8 cellular contexts compared by ENCODE assay signal in the genomic region with DNA sequence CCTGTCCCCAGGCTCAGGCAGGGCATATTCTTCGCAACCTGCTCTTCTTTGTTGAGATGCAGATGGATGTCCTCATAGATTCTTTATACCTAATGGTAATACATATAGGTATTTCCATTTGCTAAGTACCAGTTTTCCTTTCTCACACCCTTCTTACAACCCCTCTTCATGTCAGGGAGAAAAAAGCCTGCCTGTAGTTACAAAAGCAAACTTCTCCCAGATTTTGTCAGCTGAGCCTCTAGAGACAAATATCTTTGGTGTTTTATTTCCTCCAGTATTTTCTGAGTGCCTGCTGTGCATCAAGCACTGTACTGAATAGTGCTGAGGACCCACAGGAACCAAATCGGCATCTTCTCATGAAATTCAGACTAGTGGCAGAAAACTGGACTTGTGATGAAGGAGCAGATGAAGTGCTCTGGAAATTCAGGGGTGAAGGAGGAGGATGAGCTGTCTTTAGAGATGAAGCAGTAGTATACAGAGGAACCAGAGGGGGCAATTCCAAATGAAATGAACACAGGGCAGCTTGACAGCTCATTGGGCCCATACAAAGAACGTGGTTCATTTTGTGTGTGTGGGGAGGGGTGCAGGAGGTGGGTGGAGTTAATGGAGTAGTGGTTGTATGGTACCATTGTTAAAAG. TPM values are rescaled to one million over a fixed set of nuclear protein-coding genes. Genes with fewer than 3 reads are reported as not detected.
DNase-seq lines count a peak whose midpoint lies in the region; ATAC-seq and TF ChIP-seq lines count a peak whose summit lies in the region.

No MANE protein-coding gene starts in this region.

- intact Hi-C loops in left cardiac atrium (cut with DNase I), result no loop called here

- H3K4me3 ChIP-seq in cardiac muscle cell, result peak overlapping the region; percentile 67
- peak overlapping the region; percentile 45 for H3K4me3 ChIP-seq in iPS-15b (ENCODE audit: low read depth, low read length)
- H3K4me3 ChIP-seq in thoracic aorta, result peak overlapping the region; percentile 89

- no peaks in the 10 kb centered on the region for H3K9me3 ChIP-seq in cardiac muscle cell (ENCODE audit: low read depth)
- no peaks in the 10 kb centered on the region for H3K9me3 ChIP-seq in iPS-15b (ENCODE audit: control insufficient read depth, insufficient read depth, low read length)
- no peaks in the 10 kb centered on the region for H3K9me3 ChIP-seq in thoracic aorta

- no peaks in the 10 kb centered on the region for H3K9me3 Mint-ChIP-seq in WTC11

- H3K27ac Mint-ChIP-seq in WTC11, result peak overlapping the region; percentile 87

- peaks cover 43% of the 10 kb centered on the region for H3K36me3 Mint-ChIP-seq in WTC11

- H3K27me3 Mint-ChIP-seq in WTC11 (ENCODE audit: low read depth), result no peaks in the 10 kb centered on the region

- no peak for TF ChIP-seq CTCF in cardiac muscle cell (IDR thresholded peaks at IDR 0.05; ENCODE audit: low read depth, low read length)
- TF ChIP-seq CTCF in WTC11 (IDR thresholded peaks at IDR 0.05), result no peak
- TF ChIP-seq CTCF in thoracic aorta (IDR thresholded peaks at IDR 0.05), result no peak

- CTCF ChIA-PET in WTC11 (lab: Charles Lee), result interaction anchor here (0.8 to 5.0 kb wide), 8 partner anchors 9 to 347 kb away, joined by 3 to 119 read pairs (median 4); a partner anchor contains a TSS

- ATAC-seq in left cardiac atrium, result no peak
- ATAC-seq in WTC11, result no peak
- ATAC-seq in thoracic aorta (ENCODE audit: insufficient number of reproducible peaks, low FRiP score, low read depth), result no peak
- no peak for ATAC-seq in GM21360 (IDR thresholded peaks at IDR 0.05; ENCODE audit: unreplicated experiment)
- no peak for ATAC-seq in HG03045 (IDR thresholded peaks at IDR 0.05; ENCODE audit: unreplicated experiment)

- peak overlapping the region; percentile 38 for H3K9ac ChIP-seq in iPS-15b (ENCODE audit: low read depth, low read length)

- H3K4me1 Mint-ChIP-seq in WTC11, result peaks cover 52% of the 10 kb centered on the region

- POLR2A ChIA-PET in WTC11 (lab: Charles Lee), result interaction anchor here (0.6 to 2.4 kb wide), 9 partner anchors 13 to 158 kb away, joined by 3 to 11 read pairs (median 4); a partner anchor contains a TSS

- H3K36me3 ChIP-seq in cardiac muscle cell (peaks cover 43% of the 10 kb centered on the region), iPS-15b (ENCODE audit: control insufficient read depth, insufficient read depth, low read length) (peaks cover 39% of the 10 kb centered on the region), thoracic aorta (peaks cover 36% of the 10 kb centered on the region)

- H3K4me3 Mint-ChIP-seq in WTC11, result peak overlapping the region; percentile 81

- H3K27ac ChIP-seq in cardiac muscle cell, result peak overlapping the region; percentile 40
- peak overlapping the region; percentile 87 for H3K27ac ChIP-seq in thoracic aorta

- H3K4me1 ChIP-seq in cardiac muscle cell (ENCODE audit: low read depth) (peaks cover 12% of the 10 kb centered on the region), iPS-15b (ENCODE audit: control insufficient read depth, insufficient read depth, low read length) (peaks cover 7% of the 10 kb centered on the region), thoracic aorta (ENCODE audit: control insufficient read depth in 1 of 2, low read depth in 2 of 2) (peaks cover 4 to 12% of the 10 kb centered on the region in 2 donors)

- H3K27me3 ChIP-seq in cardiac muscle cell (no peaks in the 10 kb centered on the region), iPS-15b (ENCODE audit: control insufficient read depth, insufficient read depth, low read length) (no peaks in the 10 kb centered on the region), thoracic aorta (replicated peaks; ENCODE audit: insufficient read depth) (no peaks in the 10 kb centered on the region)

- DNase-seq in cardiac muscle cell (ENCODE audit: low read depth in 1 of 2, low spot score in 1 of 2), result no peak
- DNase-seq in left cardiac atrium, result no peak
- DNase-seq in WTC11 (ENCODE audit: low spot score), result no peak
- no peak for DNase-seq in thoracic aorta (ENCODE audit: low spot score)
- no peak for DNase-seq in middle frontal gyrus (ENCODE audit: extremely low spot score, low spot score)

TF ChIP-seq in WTC11, 78 proteins besides CTCF, POLR2A, EP300 and RAD21:
- TF ChIP-seq IRF2 (CRISPR knock-in tag; IDR thresholded peaks at IDR 0.05; ENCODE audit: borderline replicate concordance, low read depth) (no peak), TEAD1 (CRISPR knock-in tag; IDR thresholded peaks at IDR 0.05) (no peak), HMGA2 (CRISPR knock-in tag; IDR thresholded peaks at IDR 0.05) (no peak), JAZF1 (CRISPR knock-in tag; IDR thresholded peaks at IDR 0.05) (no peak)
- TF ChIP-seq, protein P1, sequence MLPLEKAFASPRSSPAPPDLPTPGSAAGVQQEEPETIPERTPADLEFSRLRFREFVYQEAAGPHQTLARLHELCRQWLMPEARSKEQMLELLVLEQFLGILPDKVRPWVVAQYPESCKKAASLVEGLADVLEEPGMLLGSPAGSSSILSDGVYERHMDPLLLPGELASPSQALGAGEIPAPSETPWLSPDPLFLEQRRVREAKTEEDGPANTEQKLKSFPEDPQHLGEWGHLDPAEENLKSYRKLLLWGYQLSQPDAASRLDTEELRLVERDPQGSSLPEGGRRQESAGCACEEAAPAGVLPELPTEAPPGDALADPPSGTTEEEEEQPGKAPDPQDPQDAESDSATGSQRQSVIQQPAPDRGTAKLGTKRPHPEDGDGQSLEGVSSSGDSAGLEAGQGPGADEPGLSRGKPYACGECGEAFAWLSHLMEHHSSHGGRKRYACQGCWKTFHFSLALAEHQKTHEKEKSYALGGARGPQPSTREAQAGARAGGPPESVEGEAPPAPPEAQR (CRISPR knock-in tag; IDR thresholded peaks at IDR 0.05), result no peak
- TF ChIP-seq, protein P2, sequence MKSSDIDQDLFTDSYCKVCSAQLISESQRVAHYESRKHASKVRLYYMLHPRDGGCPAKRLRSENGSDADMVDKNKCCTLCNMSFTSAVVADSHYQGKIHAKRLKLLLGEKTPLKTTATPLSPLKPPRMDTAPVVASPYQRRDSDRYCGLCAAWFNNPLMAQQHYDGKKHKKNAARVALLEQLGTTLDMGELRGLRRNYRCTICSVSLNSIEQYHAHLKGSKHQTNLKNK (CRISPR knock-in tag; IDR thresholded peaks at IDR 0.05), result peak; percentile 89; the same call in 1 of the 2 replicates

RNA-seq across cellular contexts. Expression of a gene that starts 33.4 kb away (rescaled TPM):
- total RNA-seq in cardiac muscle cell (714 and 748 TPM in 2 replicates), left cardiac atrium (10 to 100 TPM; 10.9 to 12.9 TPM), WTC11 (2021) (215 to 415 TPM (median 396 TPM) in 3 replicates), thoracic aorta (100 to 1,000 TPM; 119 to 147 TPM)
- polyA plus RNA-seq in cardiac muscle cell, result 215 and 243 TPM in 2 replicates

Comparison
In these comparisons a context has a peak if more than half of its experiments do, and no peak if none do; other contexts are left out.
1. RNA of a gene that starts 33.4 kb away (total RNA-seq): 714 to 748 TPM in cardiac muscle cell, 215 to 415 TPM in WTC11 and 119 to 147 TPM in thoracic aorta; 10.9 to 12.9 TPM in left cardiac atrium; every median in the first group is over 4 times any median in the second.
2. Peak in every context shown above with its lines, with median percentiles within 50 percentile points of each other: H3K4me3 ChIP-seq.